Comparison of ENCODE assay signal across 8 cellular contexts in the genomic region with DNA sequence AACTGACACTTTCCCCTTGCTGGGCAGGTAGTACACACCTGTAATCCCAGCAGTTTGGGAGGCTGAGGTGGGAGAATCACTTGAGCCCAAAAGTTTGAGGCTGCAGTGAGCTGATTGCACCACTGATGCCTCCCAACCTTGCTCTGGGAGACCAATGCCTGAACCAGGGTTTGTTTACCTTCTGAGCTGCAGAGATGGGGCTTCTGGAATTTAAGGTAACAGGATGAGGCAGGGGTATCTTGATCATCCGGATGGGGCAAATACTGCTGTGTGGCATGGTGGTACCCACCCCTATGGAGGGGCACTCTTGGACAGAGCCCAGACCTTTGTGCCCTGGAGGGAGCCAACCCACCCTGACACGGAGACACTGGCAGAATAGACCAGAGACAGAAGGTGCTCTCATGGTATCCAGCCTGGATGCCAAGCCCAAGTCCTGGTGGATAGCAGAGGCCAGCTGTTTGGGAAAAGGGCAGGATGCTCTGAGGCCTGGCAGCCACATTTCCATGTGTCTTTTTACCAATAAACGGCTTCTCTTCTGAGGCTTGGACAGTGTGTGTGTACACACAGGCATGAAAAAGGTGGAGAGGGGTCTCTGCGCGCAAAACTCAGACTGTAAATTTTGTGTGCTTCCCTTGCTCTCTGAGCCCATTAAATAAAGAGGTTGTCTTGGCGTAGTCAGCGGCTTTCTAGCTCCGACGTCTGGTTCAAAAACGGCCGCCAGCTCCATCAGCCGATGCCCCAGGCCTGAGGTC. TPM values are rescaled to one million over a fixed set of nuclear protein-coding genes. Genes with fewer than 3 reads are reported as not detected.
A peak's percentile ranks its signal among the peaks of the same experiment; 100 is the strongest.
DNase-seq lines count a peak whose midpoint lies in the region; ATAC-seq lines count a peak whose summit lies in the region.

No MANE protein-coding gene starts in this region.

- DNase-seq in NCI-H82 (lab: John Stamatoyannopoulos, UW) (peak; percentile 50), NCI-H82 treated with DMSO at 0.1 percent for 48 hours (lab: John Stamatoyannopoulos, UW; ENCODE audit: unreplicated experiment) (no peak), substantia nigra (lab: John Stamatoyannopoulos, UW) (no peak), head of caudate nucleus (no peak), HUDEP-2 (lab: John Stamatoyannopoulos, UW; ENCODE audit: unreplicated experiment in 76 of 76) (no peak), ACHN (no peak)

- H3K9me3 ChIP-seq in iPS-18c (ENCODE audit: control insufficient read depth, insufficient read depth, low read length), result no peaks in the 10 kb centered on the region

- in situ Hi-C loops in ACHN (cut with HindIII; ENCODE audit: low pct_ligation_motif_present, low pct_unique_long_range_greater_than_20kb, low sequenced_read_pairs), result no loop called here

- no peaks in the 10 kb centered on the region for H3K27me3 Mint-ChIP-seq in activated T-helper 17 cell treated with anti-CD3 and anti-CD28 coated beads, Interleukin-2, amount 50 U/mL, for 72 hours

- peaks cover 16% of the 10 kb centered on the region for H3K4me1 Mint-ChIP-seq in activated T-helper 17 cell treated with anti-CD3 and anti-CD28 coated beads, Interleukin-2, amount 50 U/mL, for 72 hours

- H3K9me3 Mint-ChIP-seq in activated T-helper 17 cell treated with anti-CD3 and anti-CD28 coated beads, Interleukin-2, amount 50 U/mL, for 72 hours, result no peaks in the 10 kb centered on the region

- H3K27ac Mint-ChIP-seq in activated T-helper 17 cell treated with anti-CD3 and anti-CD28 coated beads, Interleukin-2, amount 50 U/mL, for 72 hours, result peak overlapping the region; percentile 93

- H3K27ac ChIP-seq in substantia nigra (ENCODE audit: low read depth, low read length, poor library complexity, severe bottlenecking), result peak overlapping the region; percentile 52

- H3K4me3 ChIP-seq in iPS-18c (ENCODE audit: insufficient read depth, low read depth, low read length), result peak overlapping the region; percentile 60

- peak overlapping the region; percentile 90 for H3K4me3 Mint-ChIP-seq in activated T-helper 17 cell treated with anti-CD3 and anti-CD28 coated beads, Interleukin-2, amount 50 U/mL, for 72 hours

- ATAC-seq in activated T-helper 17 cell treated with anti-CD3 and anti-CD28 coated beads, Interleukin-2, amount 50 U/mL, for 72 hours (replicated peaks), result no peak

- intact Hi-C loops in head of caudate nucleus (cut with DNase I), result no loop called here

- peaks cover 22% of the 10 kb centered on the region for H3K36me3 Mint-ChIP-seq in activated T-helper 17 cell treated with anti-CD3 and anti-CD28 coated beads, Interleukin-2, amount 50 U/mL, for 72 hours (ENCODE audit: low read depth)

RNA-seq across cellular contexts. Expression of a gene that starts 4.4 kb away (rescaled TPM):
- total RNA-seq in activated T-helper 17 cell treated with anti-CD3 and anti-CD28 coated beads, Interleukin-2, amount 50 U/mL, for 72 hours, result 10 to 100 TPM; 10.2 to 10.5 TPM

RNA-seq across cellular contexts. Expression of a gene that starts 7.8 kb away (rescaled TPM):
- total RNA-seq in activated T-helper 17 cell treated with anti-CD3 and anti-CD28 coated beads, Interleukin-2, amount 50 U/mL, for 72 hours, result 1 to 10 TPM; 5.1 to 5.2 TPM

RNA-seq across cellular contexts. Expression of a gene that starts 17.2 kb away (rescaled TPM):
- total RNA-seq in activated T-helper 17 cell treated with anti-CD3 and anti-CD28 coated beads, Interleukin-2, amount 50 U/mL, for 72 hours, result 100 to 1,000 TPM; 198 to 216 TPM

RNA-seq across cellular contexts. Expression of a gene that starts 25.0 kb away (rescaled TPM):
- total RNA-seq in activated T-helper 17 cell treated with anti-CD3 and anti-CD28 coated beads, Interleukin-2, amount 50 U/mL, for 72 hours, result 1 to 10 TPM in 1 of 2 donors, not detected in 1; 1.6 TPM

RNA-seq across cellular contexts. Expression of a gene that starts 29.3 kb away (rescaled TPM):
- total RNA-seq in activated T-helper 17 cell treated with anti-CD3 and anti-CD28 coated beads, Interleukin-2, amount 50 U/mL, for 72 hours, result 10 to 100 TPM; 49.7 to 64.2 TPM
